8 cellular contexts compared by ENCODE assay signal in the genomic region with DNA sequence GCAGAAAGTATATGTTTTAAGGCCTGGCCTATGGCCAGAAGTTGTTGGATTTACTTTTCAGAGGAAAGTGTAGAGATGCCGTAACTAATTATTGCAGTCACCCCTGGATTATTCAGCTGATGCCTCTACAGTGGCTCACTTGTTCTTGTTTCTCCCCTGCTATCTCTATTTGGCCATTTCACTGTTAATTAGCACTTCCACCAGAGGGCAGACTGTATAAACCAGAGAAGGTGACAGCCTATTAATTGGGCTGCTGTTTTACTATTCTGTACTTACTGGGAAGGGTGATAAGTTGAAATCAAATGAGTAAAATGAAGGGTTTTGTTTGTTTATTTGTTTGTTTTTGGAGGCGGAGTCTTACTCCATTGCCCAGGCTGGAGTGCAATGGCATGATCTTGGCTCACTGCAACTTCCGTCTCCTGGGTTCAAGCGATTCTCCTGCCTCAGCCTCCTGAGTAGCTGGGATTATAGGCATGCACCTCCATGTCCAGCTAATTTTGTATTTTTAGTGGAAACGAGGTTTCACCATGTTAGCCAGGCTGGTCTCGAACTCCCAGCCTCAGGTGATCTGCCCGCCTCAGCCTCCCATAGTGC.
DNase-seq lines count a peak whose midpoint lies in the region; ATAC-seq, FAIRE-seq and TF ChIP-seq lines count a peak whose summit lies in the region.

No MANE protein-coding gene starts in this region.

- no peaks in the 10 kb centered on the region for H3K4me1 ChIP-seq in KMS-11 (ENCODE audit: low read depth, poor library complexity, severe bottlenecking)
- peaks cover 3 to 8% of the 10 kb centered on the region in 2 experiments; a peak in 2 of 5 replicates for H3K4me1 ChIP-seq in K562 (replicated peaks in 1 of 2; ENCODE audit: control insufficient read depth in 2 of 2, insufficient read depth in 2 of 2, low read length in 2 of 2)

- H3K4me1 Mint-ChIP-seq in memory B cell: peaks cover 7% of the 10 kb centered on the region

- H4K20me1 ChIP-seq in KMS-11 (ENCODE audit: insufficient read depth) (no peaks in the 10 kb centered on the region), K562 (replicated peaks; ENCODE audit: control insufficient read depth, insufficient read depth, low read length) (no peaks in the 10 kb centered on the region)

- H3K79me2 ChIP-seq in KMS-11 (ENCODE audit: insufficient read depth, low read depth): no peaks in the 10 kb centered on the region
- H3K79me2 ChIP-seq in K562 (ENCODE audit: control insufficient read depth, insufficient read depth, low read length): no peaks in the 10 kb centered on the region

- H3K27ac Mint-ChIP-seq in memory B cell: no peak overlapping the region

- CTCF ChIA-PET in K562 (lab: Yijun Ruan, JAX; ENCODE audit: low intra/inter-chr PET ratio): interaction anchor here (0.7 to 0.8 kb wide), 2 partner anchors 21 to 34 kb away, joined by 3 to 6 read pairs; no protein-coding TSS in a partner anchor

- H3K4me3 Mint-ChIP-seq in memory B cell: no peak overlapping the region

- POLR2A ChIA-PET in K562 (lab: Yijun Ruan, JAX): no interaction called here

- WGBS in K562 (ENCODE audit: insufficient coverage, low coverage, missing lambda C conversion rate): 82% methylated on average over 6 of the region's 7 CpGs

- no peak for TF ChIP-seq POLR2A in K562 (conservative IDR thresholded peaks at IDR 0.05)

- no peak overlapping the region for H3K27ac ChIP-seq in KMS-11
- no peak overlapping the region for H3K27ac ChIP-seq in K562 (ENCODE audit: extremely low read depth, low read depth, low read length)

- peaks cover 34% of the 10 kb centered on the region for H3K36me3 Mint-ChIP-seq in memory B cell

- H3K27me3 ChIP-seq in KMS-11 (ENCODE audit: insufficient read depth, low read depth): no peaks in the 10 kb centered on the region
- H3K27me3 ChIP-seq in K562 (ENCODE audit: control insufficient read depth in 2 of 2, insufficient read depth in 2 of 2, low read length in 2 of 2): no peaks in the 10 kb centered on the region

- H3K27me3 Mint-ChIP-seq in memory B cell: no peaks in the 10 kb centered on the region

- TF ChIP-seq CTCF in KMS-11 (conservative IDR thresholded peaks at IDR 0.05; ENCODE audit: low read depth, low read length) (peak; percentile 76), K562 (IDR thresholded peaks at IDR 0.05 in 2 of 3, conservative IDR thresholded peaks at IDR 0.05 in 1 of 3; ENCODE audit: insufficient read depth in 2 of 3, low read depth in 1 of 3, low read length in 3 of 3) (peak; percentile 52 to 68 (median 58); a peak in 4 of 6 replicates)

- DNase-seq in EH (ENCODE audit: low read depth): peak; percentile 29
- DNase-seq in K562 (ENCODE audit: extremely low read depth in 1 of 4, low spot score in 3 of 4): peak; percentile 22 to 52 (median 32)
- peak in 1 of 2 donors; percentile 19 for DNase-seq in memory B cell (ENCODE audit: low spot score in 2 of 2)
- no peak for DNase-seq in activated CD4-positive, CD25-positive, alpha-beta regulatory T cell treated with anti-CD3 and anti-CD28 coated beads, Interleukin-2, amount 50 U/mL, for 72 hours
- no peak for DNase-seq in HTR-8/SVneo (ENCODE audit: insufficient read length, low spot score)
- DNase-seq in NCI-H1092 (lab: John Stamatoyannopoulos, UW): no peak
- no peak for DNase-seq in activated gamma-delta T cell treated with Interleukin-2 at 50 U/mL for 16 hours

- intact Hi-C loops in K562 (cut with micrococcal nuclease): loop anchor here (2.0 kb wide), 1 partner anchor 19 kb away; no protein-coding TSS in a partner anchor

- H2AFZ ChIP-seq in KMS-11 (ENCODE audit: low read depth): no peak overlapping the region
- H2AFZ ChIP-seq in K562 (ENCODE audit: low read depth, low read length): no peak overlapping the region

- H3K4me2 ChIP-seq in KMS-11 (no peak overlapping the region), K562 (ENCODE audit: insufficient read depth, low read length) (no peak overlapping the region)

- no peaks in the 10 kb centered on the region for H3K9me1 ChIP-seq in K562 (ENCODE audit: control insufficient read depth, insufficient read depth, low read length)

- H3K9me3 ChIP-seq in K562 (replicated peaks; ENCODE audit: control insufficient read depth, insufficient read depth, low read depth, low read length): no peaks in the 10 kb centered on the region

- in situ Hi-C loops in K562 (cut with MboI): no loop called here

- ATAC-seq in K562: peak; percentile 90
- ATAC-seq in memory B cell (ENCODE audit: low read depth): peak; percentile 60

- H3K36me3 ChIP-seq in KMS-11 (ENCODE audit: insufficient read depth): peaks cover 36% of the 10 kb centered on the region; the same call in 1 of the 2 replicates
- peaks cover 90% of the 10 kb centered on the region for H3K36me3 ChIP-seq in K562 (ENCODE audit: control insufficient read depth, insufficient read depth, low read length)

- peak; percentile 24 to 63; a peak in 3 of 4 replicates for TF ChIP-seq RAD21 in K562 (CRISPR knock-in tag; conservative IDR thresholded peaks at IDR 0.05 in 1 of 2, IDR thresholded peaks at IDR 0.05 in 1 of 2)

- no peak for TF ChIP-seq EP300 in K562 (IDR thresholded peaks at IDR 0.05; ENCODE audit: low read length)

- H3K9me3 Mint-ChIP-seq in memory B cell: no peaks in the 10 kb centered on the region

- FAIRE-seq in K562 (lab: Jason Lieb, UNC): peak; percentile 67
- no peak for FAIRE-seq in HTR-8/SVneo (lab: Jason Lieb, UNC)

- H3K4me3 ChIP-seq in KMS-11 (IDR thresholded peaks at IDR 0.05; ENCODE audit: insufficient read depth, low read depth, low read length) (no peak overlapping the region), K562 (no peak overlapping the region)

- no TSS peak for BruUV-seq in K562 (replicated peaks; lab: Mats Ljungman, UMichigan)

- no peak overlapping the region for H3K9ac ChIP-seq in KMS-11
- no peak overlapping the region for H3K9ac ChIP-seq in K562 (ENCODE audit: insufficient read depth in 1 of 2, low read depth in 2 of 2, low read length in 2 of 2)

TF ChIP-seq in K562, 482 proteins besides CTCF, POLR2A, EP300 and RAD21 (continues in another document):
- TF ChIP-seq PPARD (CRISPR knock-in tag; IDR thresholded peaks at IDR 0.05) (no peak), POLR2AphosphoS2 (IDR thresholded peaks at IDR 0.05; ENCODE audit: low read length) (no peak), ARID1B (IDR thresholded peaks at IDR 0.05) (0 out of 2 replicates have a peak, but pooled peaks have one; percentile 6), PCBP1 (IDR thresholded peaks at IDR 0.05; ENCODE audit: low read depth, low read length, poor library complexity, severe bottlenecking) (no peak), ZNF184 (CRISPR knock-in tag; IDR thresholded peaks at IDR 0.05) (no peak), NBN (IDR thresholded peaks at IDR 0.05; ENCODE audit: low read depth) (0 out of 2 replicates have a peak, but pooled peaks have one; percentile 22), HMGN3 (IDR thresholded peaks at IDR 0.05; ENCODE audit: borderline replicate concordance, extremely low read depth, insufficient read length, low read depth, low read length) (no peak), SMARCA5 (IDR thresholded peaks at IDR 0.05) (peak; percentile 61; the same call in 1 of the 2 replicates), XRCC5 (IDR thresholded peaks at IDR 0.05; ENCODE audit: low read depth, low read length) (no peak)
- TF ChIP-seq, protein P1, sequence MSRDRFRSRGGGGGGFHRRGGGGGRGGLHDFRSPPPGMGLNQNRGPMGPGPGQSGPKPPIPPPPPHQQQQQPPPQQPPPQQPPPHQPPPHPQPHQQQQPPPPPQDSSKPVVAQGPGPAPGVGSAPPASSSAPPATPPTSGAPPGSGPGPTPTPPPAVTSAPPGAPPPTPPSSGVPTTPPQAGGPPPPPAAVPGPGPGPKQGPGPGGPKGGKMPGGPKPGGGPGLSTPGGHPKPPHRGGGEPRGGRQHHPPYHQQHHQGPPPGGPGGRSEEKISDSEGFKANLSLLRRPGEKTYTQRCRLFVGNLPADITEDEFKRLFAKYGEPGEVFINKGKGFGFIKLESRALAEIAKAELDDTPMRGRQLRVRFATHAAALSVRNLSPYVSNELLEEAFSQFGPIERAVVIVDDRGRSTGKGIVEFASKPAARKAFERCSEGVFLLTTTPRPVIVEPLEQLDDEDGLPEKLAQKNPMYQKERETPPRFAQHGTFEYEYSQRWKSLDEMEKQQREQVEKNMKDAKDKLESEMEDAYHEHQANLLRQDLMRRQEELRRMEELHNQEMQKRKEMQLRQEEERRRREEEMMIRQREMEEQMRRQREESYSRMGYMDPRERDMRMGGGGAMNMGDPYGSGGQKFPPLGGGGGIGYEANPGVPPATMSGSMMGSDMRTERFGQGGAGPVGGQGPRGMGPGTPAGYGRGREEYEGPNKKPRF (IDR thresholded peaks at IDR 0.05; ENCODE audit: low read depth, low read length): no peak
- TF ChIP-seq, protein P2, sequence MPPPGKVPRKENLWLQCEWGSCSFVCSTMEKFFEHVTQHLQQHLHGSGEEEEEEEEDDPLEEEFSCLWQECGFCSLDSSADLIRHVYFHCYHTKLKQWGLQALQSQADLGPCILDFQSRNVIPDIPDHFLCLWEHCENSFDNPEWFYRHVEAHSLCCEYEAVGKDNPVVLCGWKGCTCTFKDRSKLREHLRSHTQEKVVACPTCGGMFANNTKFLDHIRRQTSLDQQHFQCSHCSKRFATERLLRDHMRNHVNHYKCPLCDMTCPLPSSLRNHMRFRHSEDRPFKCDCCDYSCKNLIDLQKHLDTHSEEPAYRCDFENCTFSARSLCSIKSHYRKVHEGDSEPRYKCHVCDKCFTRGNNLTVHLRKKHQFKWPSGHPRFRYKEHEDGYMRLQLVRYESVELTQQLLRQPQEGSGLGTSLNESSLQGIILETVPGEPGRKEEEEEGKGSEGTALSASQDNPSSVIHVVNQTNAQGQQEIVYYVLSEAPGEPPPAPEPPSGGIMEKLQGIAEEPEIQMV (tag; conservative IDR thresholded peaks at IDR 0.05; ENCODE audit: low read depth): no peak
- TF ChIP-seq, protein P3, sequence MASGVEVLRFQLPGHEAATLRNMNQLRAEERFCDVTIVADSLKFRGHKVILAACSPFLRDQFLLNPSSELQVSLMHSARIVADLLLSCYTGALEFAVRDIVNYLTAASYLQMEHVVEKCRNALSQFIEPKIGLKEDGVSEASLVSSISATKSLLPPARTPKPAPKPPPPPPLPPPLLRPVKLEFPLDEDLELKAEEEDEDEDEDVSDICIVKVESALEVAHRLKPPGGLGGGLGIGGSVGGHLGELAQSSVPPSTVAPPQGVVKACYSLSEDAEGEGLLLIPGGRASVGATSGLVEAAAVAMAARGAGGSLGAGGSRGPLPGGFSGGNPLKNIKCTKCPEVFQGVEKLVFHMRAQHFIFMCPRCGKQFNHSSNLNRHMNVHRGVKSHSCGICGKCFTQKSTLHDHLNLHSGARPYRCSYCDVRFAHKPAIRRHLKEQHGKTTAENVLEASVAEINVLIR (CRISPR knock-in tag; IDR thresholded peaks at IDR 0.05): no peak

Comparison
In these comparisons a context has a peak if more than half of its experiments do, and no peak if none do; other contexts are left out.
1. DNase-seq: peak in EH (single experiment) and K562 (4 of 4); none in activated CD4-positive, CD25-positive, alpha-beta regulatory T cell treated with anti-CD3 and anti-CD28 coated beads, Interleukin-2, amount 50 U/mL, for 72 hours (single experiment), HTR-8/SVneo (single experiment), NCI-H1092 (single experiment) and activated gamma-delta T cell treated with Interleukin-2 at 50 U/mL for 16 hours (single experiment).